33 cellular contexts compared by ENCODE assay signal in genomic region chr4:183276106-183276505, GRCh38. TPM values are rescaled to one million over a fixed set of nuclear protein-coding genes. Genes with fewer than 3 reads are reported as not detected.
"Had no signal": no experiment of that assay in that cellular context is flagged by ENCODE, and none has a peak within 500 bp of the region (broad histone marks: within the 10 kb centered on the region; RNA-seq: fewer than 3 reads in every experiment).

No MANE protein-coding gene starts in this region.

- H3K4me1 Mint-ChIP-seq: activated CD4-positive, alpha-beta memory T cell treated with anti-CD3 and anti-CD28 coated beads, Interleukin-2, amount 10 ng/mL, durations not matched to agents 7 days and 5 days; activated CD4-positive, alpha-beta T cell treated with anti-CD3 and anti-CD28 coated beads for 36 hours; activated CD4-positive, alpha-beta T cell treated with anti-CD3 and anti-CD28 coated beads, Interleukin-2, amount 10 ng/mL, durations not matched to agents 24 days and 14 days; activated T-helper 17 cell treated with anti-CD3 and anti-CD28 coated beads, Interleukin-2, amount 50 U/mL, for 72 hours; central memory CD8-positive, alpha-beta T cell; T-cell; T-helper 17 cell had no signal

- H3K4me3 Mint-ChIP-seq: activated CD4-positive, alpha-beta memory T cell treated with anti-CD3 and anti-CD28 coated beads, Interleukin-2, amount 10 ng/mL, durations not matched to agents 7 days and 5 days; activated CD4-positive, alpha-beta T cell treated with anti-CD3 and anti-CD28 coated beads for 36 hours; activated CD4-positive, alpha-beta T cell treated with anti-CD3 and anti-CD28 coated beads, Interleukin-2, amount 10 ng/mL, durations not matched to agents 24 days and 14 days; activated naive CD8-positive, alpha-beta T cell; activated T-cell treated with anti-CD3 and anti-CD28 coated beads, Interleukin-2, amount 50 U/mL, for 4 hours; activated T-helper 17 cell treated with anti-CD3 and anti-CD28 coated beads, Interleukin-2, amount 50 U/mL, for 72 hours; central memory CD8-positive, alpha-beta T cell; T-cell; T-helper 17 cell; T-helper 2 cell treated with Interferon-gamma antibody and Interleukin-4, amounts not matched to agents 5 μg/mL and 100 μg/mL, for 36 hours had no signal

- DNase-seq: activated CD4-positive, alpha-beta memory T cell treated with anti-CD3 and anti-CD28 coated beads, Interleukin-2, amount 10 ng/mL, durations not matched to agents 7 days and 5 days; activated CD4-positive, alpha-beta T cell treated with anti-CD3 and anti-CD28 coated beads for 36 hours; activated CD4-positive, alpha-beta T cell treated with anti-CD3 and anti-CD28 coated beads, Interleukin-2, amount 10 ng/mL, durations not matched to agents 24 days and 14 days; activated CD4-positive, CD25-positive, alpha-beta regulatory T cell; activated CD4-positive, CD25-positive, alpha-beta regulatory T cell treated with anti-CD3 and anti-CD28 coated beads, Interleukin-2, amount 50 U/mL, for 72 hours; activated effector memory CD4-positive, alpha-beta T cell treated with Interleukin-2 at 50 U/mL for 16 hours; activated gamma-delta T cell treated with Interleukin-2 at 50 U/mL for 16 hours; activated naive CD4-positive, alpha-beta T cell treated with anti-CD3 and anti-CD28 coated beads, Interleukin-2, amount 50 U/mL, for 16 hours; activated naive CD4-positive, alpha-beta T cell treated with Interleukin-2 at 50 U/mL for 16 hours; activated T-cell treated with anti-CD3 and anti-CD28 coated beads, Interleukin-2, amount 50 U/mL, for 4 hours; amniotic stem cell; anterior cingulate cortex; brain microvascular endothelial cell; colonic mucosa; effector CD8-positive, alpha-beta T cell; foreskin fibroblast; gastrocnemius medialis; heart right ventricle; SW 1271; T-cell; T-helper 17 cell; T1000 had no signal

- H3K27ac Mint-ChIP-seq: activated CD4-positive, alpha-beta memory T cell treated with anti-CD3 and anti-CD28 coated beads, Interleukin-2, amount 10 ng/mL, durations not matched to agents 7 days and 5 days; activated CD4-positive, alpha-beta T cell treated with anti-CD3 and anti-CD28 coated beads for 36 hours; activated CD4-positive, alpha-beta T cell treated with anti-CD3 and anti-CD28 coated beads, Interleukin-2, amount 10 ng/mL, durations not matched to agents 24 days and 14 days; activated naive CD8-positive, alpha-beta T cell; activated T-helper 17 cell treated with anti-CD3 and anti-CD28 coated beads, Interleukin-2, amount 50 U/mL, for 72 hours; T-cell; T-helper 17 cell; T-helper 2 cell treated with Interferon-gamma antibody and Interleukin-4, amounts not matched to agents 5 μg/mL and 100 μg/mL, for 36 hours had no signal

- H3K27me3 Mint-ChIP-seq: activated CD4-positive, alpha-beta memory T cell treated with anti-CD3 and anti-CD28 coated beads, Interleukin-2, amount 10 ng/mL, durations not matched to agents 7 days and 5 days; activated CD4-positive, alpha-beta T cell treated with anti-CD3 and anti-CD28 coated beads for 36 hours; activated CD4-positive, alpha-beta T cell treated with anti-CD3 and anti-CD28 coated beads, Interleukin-2, amount 10 ng/mL, durations not matched to agents 24 days and 14 days; activated naive CD8-positive, alpha-beta T cell; activated T-helper 17 cell treated with anti-CD3 and anti-CD28 coated beads, Interleukin-2, amount 50 U/mL, for 72 hours; central memory CD8-positive, alpha-beta T cell; T-cell; T-helper 17 cell had no signal

- FAIRE-seq: astrocyte, bronchial epithelial cell had no signal

- H3K9me3 Mint-ChIP-seq: activated CD4-positive, alpha-beta T cell treated with anti-CD3 and anti-CD28 coated beads, Interleukin-2, amount 10 ng/mL, durations not matched to agents 24 days and 14 days; activated T-helper 17 cell treated with anti-CD3 and anti-CD28 coated beads, Interleukin-2, amount 50 U/mL, for 72 hours; central memory CD8-positive, alpha-beta T cell had no signal

RNA-seq across cellular contexts. Expression of gene CLDN22, which starts 44.0 kb away (rescaled TPM):
- total RNA-seq: activated CD4-positive, alpha-beta memory T cell treated with anti-CD3 and anti-CD28 coated beads, Interleukin-2, amount 10 ng/mL, durations not matched to agents 7 days and 5 days; activated CD4-positive, alpha-beta T cell treated with anti-CD3 and anti-CD28 coated beads for 36 hours; activated CD4-positive, alpha-beta T cell treated with anti-CD3 and anti-CD28 coated beads, Interleukin-2, amount 10 ng/mL, durations not matched to agents 24 days and 14 days; activated T-cell treated with anti-CD3 and anti-CD28 coated beads, Interleukin-2, amount 50 U/mL, for 4 hours; activated T-helper 17 cell treated with anti-CD3 and anti-CD28 coated beads, Interleukin-2, amount 50 U/mL, for 72 hours; astrocyte; bronchial epithelial cell; cardiac septum; cerebellum; colonic mucosa; dermis microvascular lymphatic vessel endothelial cell; epithelial cell of proximal tubule; gastrocnemius medialis; heart right ventricle; T-cell; T-helper 17 cell had no signal
- polyA plus RNA-seq: adipose tissue, heart right ventricle had no signal

RNA-seq across cellular contexts. Expression of gene CLDN24, which starts 46.1 kb away (rescaled TPM):
- total RNA-seq: activated CD4-positive, alpha-beta memory T cell treated with anti-CD3 and anti-CD28 coated beads, Interleukin-2, amount 10 ng/mL, durations not matched to agents 7 days and 5 days; activated CD4-positive, alpha-beta T cell treated with anti-CD3 and anti-CD28 coated beads for 36 hours; activated CD4-positive, alpha-beta T cell treated with anti-CD3 and anti-CD28 coated beads, Interleukin-2, amount 10 ng/mL, durations not matched to agents 24 days and 14 days; activated T-cell treated with anti-CD3 and anti-CD28 coated beads, Interleukin-2, amount 50 U/mL, for 4 hours; activated T-helper 17 cell treated with anti-CD3 and anti-CD28 coated beads, Interleukin-2, amount 50 U/mL, for 72 hours; astrocyte; bronchial epithelial cell; cardiac septum; cerebellum; colonic mucosa; dermis microvascular lymphatic vessel endothelial cell; epithelial cell of proximal tubule; gastrocnemius medialis; heart right ventricle; T-cell; T-helper 17 cell had no signal
- polyA plus RNA-seq: adipose tissue, heart right ventricle had no signal
